9 cellular contexts compared by ENCODE assay signal in the genomic region with DNA sequence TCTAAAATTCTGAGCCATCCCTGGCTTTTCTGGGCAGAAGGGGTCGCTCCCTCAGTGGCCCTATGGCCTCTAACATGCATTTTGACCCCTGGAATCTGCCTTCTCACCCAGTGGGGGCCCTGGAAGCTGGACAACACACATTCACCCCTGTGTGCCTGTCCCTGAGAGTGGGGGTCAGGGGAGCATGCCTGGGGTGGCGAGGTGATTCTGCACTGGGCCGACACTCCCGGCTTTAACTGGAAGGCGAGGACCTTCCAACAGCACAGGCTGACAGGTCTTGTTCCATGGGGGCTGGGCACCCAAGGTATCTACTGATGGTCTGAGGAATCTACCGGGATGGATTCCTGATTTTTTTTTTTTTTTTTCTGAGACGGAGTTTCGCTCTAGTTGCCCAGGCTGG. TPM values are rescaled to one million over a fixed set of nuclear protein-coding genes. Genes with fewer than 3 reads are reported as not detected.
DNase-seq lines count a peak whose midpoint lies in the region; ATAC-seq, FAIRE-seq and TF ChIP-seq lines count a peak whose summit lies in the region.
"Had no signal": no experiment of that assay in that cellular context is flagged by ENCODE, and none has a peak within 500 bp of the region (broad histone marks: within the 10 kb centered on the region; RNA-seq: fewer than 3 reads in every experiment).

No MANE protein-coding gene starts in this region.

- WGBS in heart left ventricle, 4 donors, result 66 to 80% (median 78%) methylated on average over 8 of the region's 8 CpGs
- WGBS in lower leg skin, 2 donors, result 68 to 76% methylated on average over 8 of the region's 8 CpGs

- H3K4me1 ChIP-seq in heart left ventricle (peaks cover 42 to 99% (median 85%) of the 10 kb centered on the region in 12 donors), neutrophil (ENCODE audit: control insufficient read depth in 1 of 2, insufficient read depth in 1 of 2, low read depth in 1 of 2, low read length in 1 of 2) (peaks cover 73 to 82% of the 10 kb centered on the region in 2 experiments)

- no peaks in the 10 kb centered on the region for H3K27me3 ChIP-seq in heart left ventricle
- H3K27me3 ChIP-seq in neutrophil, result no peaks in the 10 kb centered on the region

- H3K9me3 ChIP-seq in heart left ventricle (no peaks in the 10 kb centered on the region), neutrophil (no peaks in the 10 kb centered on the region)

- TF ChIP-seq CTCF in heart left ventricle (IDR thresholded peaks at IDR 0.05) (no peak), coronary artery (IDR thresholded peaks at IDR 0.05) (no peak), neutrophil (IDR thresholded peaks at IDR 0.05) (no peak), lower leg skin (IDR thresholded peaks at IDR 0.05) (no peak)

- no peak for FAIRE-seq in GM12892 (lab: Jason Lieb, UNC)

- no peak for ATAC-seq in heart left ventricle
- ATAC-seq in Right ventricle myocardium inferior, result no peak
- ATAC-seq in HG03442 (IDR thresholded peaks at IDR 0.05; ENCODE audit: unreplicated experiment), result no peak

- H3K27ac ChIP-seq in heart left ventricle (peak overlapping the region; percentile 45 to 98 (median 96)), coronary artery (peak overlapping the region; percentile 32 to 98), neutrophil (peak overlapping the region; percentile 98)

- TF ChIP-seq POLR2A in heart left ventricle (IDR thresholded peaks at IDR 0.05), result no peak
- TF ChIP-seq POLR2A in lower leg skin (IDR thresholded peaks at IDR 0.05), result no peak
- TF ChIP-seq POLR2A in GM12892 (IDR thresholded peaks at IDR 0.05; ENCODE audit: low read depth, low read length), result no peak

- no peak for DNase-seq in heart left ventricle
- DNase-seq in Right ventricle myocardium inferior (ENCODE audit: missing footprints), result no peak
- DNase-seq in coronary artery (ENCODE audit: low spot score), result no peak
- DNase-seq in lower leg skin (ENCODE audit: low spot score in 2 of 2), result no peak
- no peak for DNase-seq in GM12892 (ENCODE audit: insufficient read length)
- no peak for DNase-seq in NCI-H1436 treated with DMSO at 0.1 percent for 48 hours (lab: John Stamatoyannopoulos, UW)
- DNase-seq: NCI-H2171 treated with DMSO at 0.1 percent for 48 hours had no signal

- H3K36me3 ChIP-seq in heart left ventricle, result peaks cover 0 to 30% (median 20%) of the 10 kb centered on the region in 9 donors
- peaks cover 81% of the 10 kb centered on the region for H3K36me3 ChIP-seq in neutrophil

- H3K4me3 ChIP-seq in heart left ventricle (no peak overlapping the region), coronary artery (no peak overlapping the region), neutrophil (ENCODE audit: low read depth in 1 of 2, low read length in 1 of 2) (no peak overlapping the region), lower leg skin (ENCODE audit: low read depth, poor library complexity, severe bottlenecking) (no peak overlapping the region)

- intact Hi-C loops in heart left ventricle (cut with DNase I), result no loop called here
- intact Hi-C loops in Right ventricle myocardium inferior (cut with DNase I), result no loop called here
- intact Hi-C loops in lower leg skin (cut with DNase I; ENCODE audit: low total_unique reads), result no loop called here

RNA-seq across cellular contexts. Expression of a gene that starts 10.7 kb away (rescaled TPM):
- total RNA-seq in heart left ventricle, result 10 to 100 TPM; 13.9 to 51.1 (median 21.1) TPM
- 10 to 100 TPM; 12.1 to 19.3 TPM for polyA plus RNA-seq in heart left ventricle
- 18.9 TPM for total RNA-seq in Right ventricle myocardium inferior
- 10 to 100 TPM; 18.3 to 29.5 (median 25.8) TPM for total RNA-seq in lower leg skin
- polyA plus RNA-seq in GM12892 (2012; ENCODE audit: missing spikeins), result 3.8 TPM

RNA-seq across cellular contexts. Expression of a gene that starts 40.7 kb away (rescaled TPM):
- total RNA-seq in heart left ventricle (10 to 100 TPM in 7 of 9 donors, 1 to 10 TPM in 2; 9.6 to 12.9 (median 11.2) TPM), Right ventricle myocardium inferior (10.4 TPM), lower leg skin (10 to 100 TPM; 23.6 to 53.6 (median 29.7) TPM)
- 1 to 10 TPM; 9.5 to 9.9 TPM for polyA plus RNA-seq in heart left ventricle
- 13.7 TPM for polyA plus RNA-seq in GM12892 (2012; ENCODE audit: missing spikeins)
